In genomic region chr7:48087349-48087748, GRCh38 we compare ENCODE assay signal across 8 cellular contexts. TPM values are rescaled to one million over a fixed set of nuclear protein-coding genes. Genes with fewer than 3 reads are reported as not detected.
DNase-seq lines count a peak whose midpoint lies in the region; ATAC-seq and TF ChIP-seq lines count a peak whose summit lies in the region.

No MANE protein-coding gene starts in this region.

- no peak for TF ChIP-seq EP300 in SK-N-SH (IDR thresholded peaks at IDR 0.05; ENCODE audit: borderline replicate concordance in 1 of 2, low read depth in 1 of 2, low read length in 1 of 2)

- CTCF ChIA-PET in SK-N-SH (lab: Yijun Ruan, JAX): interaction anchor here (0.7 to 8.4 kb wide), 3 partner anchors 15 to 65 kb away, joined by 3 to 63 read pairs (median 4); no protein-coding TSS in a partner anchor

- peak overlapping the region; percentile 97 for H3K4me2 ChIP-seq in SK-N-SH

- peak overlapping the region in 1 of 2 experiments; percentile 19; a peak in 1 of 4 replicates for H3K4me3 ChIP-seq in SK-N-SH (ENCODE audit: low read depth in 2 of 2, low read length in 1 of 2)

- POLR2A ChIA-PET in SK-N-SH (lab: Yijun Ruan, JAX): no interaction called here

- peak overlapping the region; percentile 52; the same call in 1 of the 2 replicates for H2AFZ ChIP-seq in SK-N-SH (ENCODE audit: low read depth)

- no peaks in the 10 kb centered on the region for H3K9me2 ChIP-seq in SK-N-SH

- peak overlapping the region; percentile 96; the same call in 1 of the 2 replicates for H3K9ac ChIP-seq in SK-N-SH

- H3K36me3 Mint-ChIP-seq in HFFc6 (ENCODE audit: low read depth): peaks cover 21% of the 10 kb centered on the region
- H3K36me3 Mint-ChIP-seq in glutamatergic neuron (ENCODE audit: unreplicated experiment): no peaks in the 10 kb centered on the region

- H3K9me3 Mint-ChIP-seq in HFFc6 (no peaks in the 10 kb centered on the region), glutamatergic neuron (ENCODE audit: unreplicated experiment) (peaks cover 9% of the 10 kb centered on the region)

- DNase-seq in HFFc6 (peak; percentile 78), SK-N-SH (no peak), fibroblast of the conjunctiva (ENCODE audit: low read depth) (peak; percentile 43), Kasumi-1 (lab: John Stamatoyannopoulos, UW) (no peak), middle frontal gyrus (ENCODE audit: extremely low spot score, low spot score) (no peak), glutamatergic neuron (no peak), NCI-H2029 (lab: John Stamatoyannopoulos, UW) (no peak)

- TF ChIP-seq RAD21 in SK-N-SH (IDR thresholded peaks at IDR 0.05; ENCODE audit: low read length): no peak

- peak overlapping the region in 1 of 2 experiments; percentile 100; a peak in 3 of 4 replicates for H3K27ac ChIP-seq in SK-N-SH (ENCODE audit: low read depth in 2 of 2, low read length in 1 of 2)

- H3K27me3 Mint-ChIP-seq in HFFc6 (ENCODE audit: insufficient read depth) (peaks cover 5% of the 10 kb centered on the region), glutamatergic neuron (ENCODE audit: unreplicated experiment) (peaks cover 3% of the 10 kb centered on the region)

- peaks cover 35% of the 10 kb centered on the region for H3F3A ChIP-seq in SK-N-SH (replicated peaks; ENCODE audit: insufficient read depth)

- H3K9me3 ChIP-seq in SK-N-SH: no peaks in the 10 kb centered on the region

- no peaks in the 10 kb centered on the region for H4K20me1 ChIP-seq in SK-N-SH (ENCODE audit: insufficient read depth)

- peaks cover 85% of the 10 kb centered on the region for H3K4me1 Mint-ChIP-seq in HFFc6 (ENCODE audit: low read depth)
- H3K4me1 Mint-ChIP-seq in glutamatergic neuron (ENCODE audit: low read depth, unreplicated experiment): peaks cover 2% of the 10 kb centered on the region

- peaks cover 11 to 24% of the 10 kb centered on the region in 2 experiments for H3K36me3 ChIP-seq in SK-N-SH (replicated peaks in 1 of 2; ENCODE audit: control insufficient read depth in 1 of 2, insufficient read depth in 2 of 2, low read length in 1 of 2)

- peak; percentile 18 for ATAC-seq in GM18499 (IDR thresholded peaks at IDR 0.05; ENCODE audit: insufficient read depth, unreplicated experiment)

- H3K27ac Mint-ChIP-seq in HFFc6 (peak overlapping the region; percentile 95), glutamatergic neuron (ENCODE audit: unreplicated experiment) (no peak overlapping the region)

- H3K27me3 ChIP-seq in SK-N-SH (ENCODE audit: insufficient read depth): no peaks in the 10 kb centered on the region

- TF ChIP-seq CTCF in HFFc6 (IDR thresholded peaks at IDR 0.05) (peak; percentile 62), SK-N-SH (IDR thresholded peaks at IDR 0.05) (peak; percentile 22; the same call in 1 of the 2 replicates), glutamatergic neuron (IDR thresholded peaks at IDR 0.05; ENCODE audit: partially characterized antibody, unreplicated experiment) (no peak)

- peaks cover 20 to 42% of the 10 kb centered on the region in 2 experiments for H3K4me1 ChIP-seq in SK-N-SH (ENCODE audit: control insufficient read depth in 1 of 2, insufficient read depth in 2 of 2, low read depth in 1 of 2, low read length in 1 of 2)

- WGBS in SK-N-SH (ENCODE audit: low lambda C conversion rate): 80% methylated on average over 7 of the region's 7 CpGs

- H3K4me3 Mint-ChIP-seq in HFFc6: peak overlapping the region; percentile 85
- H3K4me3 Mint-ChIP-seq in glutamatergic neuron (ENCODE audit: unreplicated experiment): no peak overlapping the region

- H3K79me2 ChIP-seq in SK-N-SH (ENCODE audit: insufficient read depth): peaks cover 28% of the 10 kb centered on the region

TF ChIP-seq in SK-N-SH, 30 proteins besides CTCF, POLR2A, EP300 and RAD21:
- TF ChIP-seq FOXM1 (IDR thresholded peaks at IDR 0.05; ENCODE audit: low read depth): no peak
- TF ChIP-seq TAF1 (IDR thresholded peaks at IDR 0.05; ENCODE audit: borderline replicate concordance, low read depth, low read length): no peak; the same call in 1 of the 2 replicates
- no peak for TF ChIP-seq RCOR1 (IDR thresholded peaks at IDR 0.05; ENCODE audit: low read length)
- no peak for TF ChIP-seq FOXJ3 (CRISPR knock-in tag; IDR thresholded peaks at IDR 0.05)
- TF ChIP-seq SIN3A (IDR thresholded peaks at IDR 0.05; ENCODE audit: borderline replicate concordance, low read depth, low read length): no peak
- no peak for TF ChIP-seq GABPA (IDR thresholded peaks at IDR 0.05; ENCODE audit: low read depth)
- TF ChIP-seq RXRA (IDR thresholded peaks at IDR 0.05; ENCODE audit: borderline replicate concordance, low read depth): no peak
- TF ChIP-seq, protein P1, sequence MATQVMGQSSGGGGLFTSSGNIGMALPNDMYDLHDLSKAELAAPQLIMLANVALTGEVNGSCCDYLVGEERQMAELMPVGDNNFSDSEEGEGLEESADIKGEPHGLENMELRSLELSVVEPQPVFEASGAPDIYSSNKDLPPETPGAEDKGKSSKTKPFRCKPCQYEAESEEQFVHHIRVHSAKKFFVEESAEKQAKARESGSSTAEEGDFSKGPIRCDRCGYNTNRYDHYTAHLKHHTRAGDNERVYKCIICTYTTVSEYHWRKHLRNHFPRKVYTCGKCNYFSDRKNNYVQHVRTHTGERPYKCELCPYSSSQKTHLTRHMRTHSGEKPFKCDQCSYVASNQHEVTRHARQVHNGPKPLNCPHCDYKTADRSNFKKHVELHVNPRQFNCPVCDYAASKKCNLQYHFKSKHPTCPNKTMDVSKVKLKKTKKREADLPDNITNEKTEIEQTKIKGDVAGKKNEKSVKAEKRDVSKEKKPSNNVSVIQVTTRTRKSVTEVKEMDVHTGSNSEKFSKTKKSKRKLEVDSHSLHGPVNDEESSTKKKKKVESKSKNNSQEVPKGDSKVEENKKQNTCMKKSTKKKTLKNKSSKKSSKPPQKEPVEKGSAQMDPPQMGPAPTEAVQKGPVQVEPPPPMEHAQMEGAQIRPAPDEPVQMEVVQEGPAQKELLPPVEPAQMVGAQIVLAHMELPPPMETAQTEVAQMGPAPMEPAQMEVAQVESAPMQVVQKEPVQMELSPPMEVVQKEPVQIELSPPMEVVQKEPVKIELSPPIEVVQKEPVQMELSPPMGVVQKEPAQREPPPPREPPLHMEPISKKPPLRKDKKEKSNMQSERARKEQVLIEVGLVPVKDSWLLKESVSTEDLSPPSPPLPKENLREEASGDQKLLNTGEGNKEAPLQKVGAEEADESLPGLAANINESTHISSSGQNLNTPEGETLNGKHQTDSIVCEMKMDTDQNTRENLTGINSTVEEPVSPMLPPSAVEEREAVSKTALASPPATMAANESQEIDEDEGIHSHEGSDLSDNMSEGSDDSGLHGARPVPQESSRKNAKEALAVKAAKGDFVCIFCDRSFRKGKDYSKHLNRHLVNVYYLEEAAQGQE (IDR thresholded peaks at IDR 0.05; ENCODE audit: low read depth, low read length): no peak
- TF ChIP-seq JUND (IDR thresholded peaks at IDR 0.05): 0 out of 2 replicates have a peak, but pooled peaks have one; percentile 15
- TF ChIP-seq, protein P2, sequence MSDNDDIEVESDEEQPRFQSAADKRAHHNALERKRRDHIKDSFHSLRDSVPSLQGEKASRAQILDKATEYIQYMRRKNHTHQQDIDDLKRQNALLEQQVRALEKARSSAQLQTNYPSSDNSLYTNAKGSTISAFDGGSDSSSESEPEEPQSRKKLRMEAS (IDR thresholded peaks at IDR 0.05; ENCODE audit: low read depth): 0 out of 2 replicates have a peak, but pooled peaks have one; percentile 35
- TF ChIP-seq NRF1 (IDR thresholded peaks at IDR 0.05; ENCODE audit: low read depth, low read length): no peak
TF ChIP-seq in SK-N-SH: peak in this region for 2.

RNA-seq across cellular contexts. Expression of gene UPP1, which starts 1.7 kb away (rescaled TPM):
- total RNA-seq in HFFc6 (2021; fragmentation: NEBNext Ultra II Directional; extraction: Animal tissue kit (Norgen Biotek cat#: 25700)): 10 to 100 TPM; 14.3 to 26.5 (median 22.6) TPM
- polyA plus RNA-seq in SK-N-SH (2012; rRNA removed): 56.9 and 57.5 TPM in 2 replicates
- 26.2 and 38.7 TPM in 2 replicates for polyA plus RNA-seq in SK-N-SH (2012; cell fraction: cytosol; rRNA removed)
- polyA plus RNA-seq in SK-N-SH (2012; cell fraction: nucleus; rRNA removed): 145 and 194 TPM in 2 replicates
- 29.8 TPM for total RNA-seq in glutamatergic neuron (ENCODE audit: unreplicated experiment)

RNA-seq across cellular contexts. Expression of gene C7orf57, which starts 52.0 kb away (rescaled TPM):
- total RNA-seq in HFFc6 (2021; fragmentation: NEBNext Ultra II Directional; extraction: Animal tissue kit (Norgen Biotek cat#: 25700)): under 1 TPM in 1 of 6 experiments, not detected in 5; 0.14 TPM
- polyA plus RNA-seq in SK-N-SH (2012; rRNA removed): 0.41 and 0.71 TPM in 2 replicates
- 0.50 TPM in 2 replicates for polyA plus RNA-seq in SK-N-SH (2012; cell fraction: cytosol; rRNA removed)
- 0.28 and 0.93 TPM in 2 replicates for polyA plus RNA-seq in SK-N-SH (2012; cell fraction: nucleus; rRNA removed)
- not detected for total RNA-seq in glutamatergic neuron (ENCODE audit: unreplicated experiment)

RNA-seq across cellular contexts. Expression of gene SUN3, which starts 58.4 kb away (rescaled TPM):
- 1 to 10 TPM in 4 of 6 experiments, not detected in 2; 1.1 to 2.1 (median 1.7) TPM for total RNA-seq in HFFc6 (2021; fragmentation: NEBNext Ultra II Directional; extraction: Animal tissue kit (Norgen Biotek cat#: 25700))
- polyA plus RNA-seq in SK-N-SH (2012; rRNA removed): 0.12 TPM in 1 of 2 replicates, not detected in the other
- not detected in 2 replicates for polyA plus RNA-seq in SK-N-SH (2012; cell fraction: cytosol; rRNA removed)
- 0.07 TPM in 2 replicates for polyA plus RNA-seq in SK-N-SH (2012; cell fraction: nucleus; rRNA removed)
- not detected for total RNA-seq in glutamatergic neuron (ENCODE audit: unreplicated experiment)

Comparison
In these comparisons a context has a peak if more than half of its experiments do, and no peak if none do; other contexts are left out.
1. DNase-seq: peak in HFFc6 (single experiment) and fibroblast of the conjunctiva (single experiment); none in SK-N-SH (single experiment), Kasumi-1 (0 of 2), middle frontal gyrus (single experiment), glutamatergic neuron (single experiment) and NCI-H2029 (single experiment).